Comparison of ENCODE assay signal across 22 cellular contexts in genomic region chr18:24273596-24273995, GRCh38.
DNase-seq lines count a peak whose midpoint lies in the region; ATAC-seq, FAIRE-seq and TF ChIP-seq lines count a peak whose summit lies in the region.
"Had no signal": no experiment of that assay in that cellular context is flagged by ENCODE, and none has a peak within 500 bp of the region (broad histone marks: within the 10 kb centered on the region; RNA-seq: fewer than 3 reads in every experiment).

No MANE protein-coding gene starts in this region.

- POLR2A ChIA-PET in HCT116 (lab: Charles Lee) (no interaction called here), T-cell (lab: Charles Lee) (no interaction called here)

- H3K36me3 ChIP-seq in HCT116 (ENCODE audit: control insufficient read depth in 1 of 2, insufficient read depth in 2 of 2, low read length in 2 of 2) (no peaks in the 10 kb centered on the region), osteoblast (ENCODE audit: insufficient read depth, low read length) (no peaks in the 10 kb centered on the region), ovary (no peaks in the 10 kb centered on the region)
- H3K36me3 ChIP-seq: cardiac muscle cell, SJCRH30 had no signal

- H3K79me2 ChIP-seq in HCT116 (ENCODE audit: insufficient read depth, low read length) (peaks cover 26% of the 10 kb centered on the region), osteoblast (ENCODE audit: insufficient read depth, low read length) (peaks cover 7% of the 10 kb centered on the region)

- TF ChIP-seq RAD21 in HCT116 (IDR thresholded peaks at IDR 0.05; ENCODE audit: low read depth): no peak

- RAD21 ChIA-PET in HCT116 (lab: Charles Lee; ENCODE audit: low non-redundant PET in 1 of 2, low total read pairs in 2 of 2, uncharacterized antibody in 2 of 2, unreplicated experiment in 2 of 2): no interaction called here

- H3K4me2 ChIP-seq in HCT116 (ENCODE audit: low read length) (peak overlapping the region; percentile 97), osteoblast (ENCODE audit: insufficient read depth, low read length) (no peak overlapping the region)

- no peak for TF ChIP-seq CTCF in HCT116 (IDR thresholded peaks at IDR 0.05 in 2 of 3, conservative IDR thresholded peaks at IDR 0.05 in 1 of 3; ENCODE audit: borderline replicate concordance in 1 of 3, insufficient read depth in 1 of 3, low read depth in 2 of 3, low read length in 2 of 3)
- no peak for TF ChIP-seq CTCF in osteoblast (IDR thresholded peaks at IDR 0.05; ENCODE audit: extremely low read depth, low read depth, low read length)
- no peak for TF ChIP-seq CTCF in ovary (IDR thresholded peaks at IDR 0.05)

- no TSS peak for BruUV-seq in HCT116 (replicated peaks; lab: Mats Ljungman, UMichigan)

- intact Hi-C loops in HCT116 (cut with micrococcal nuclease): loop anchor here (5.0 kb wide), 2 partner anchors 61 to 96 kb away; no protein-coding TSS in a partner anchor
- intact Hi-C loops in dendritic cell treated with granulocyte-macrophage colony-stimulating factor and Interleukin-4, amounts not matched to agents 40 ng/mL and 50 ng/mL, for 4 days (cut with micrococcal nuclease): no loop called here
- intact Hi-C loops in ovary (cut with DNase I): no loop called here

- H3K9me3 ChIP-seq in HCT116 (ENCODE audit: control insufficient read depth in 1 of 2, insufficient read depth in 1 of 2, low read depth in 1 of 2, low read length in 2 of 2): no peaks in the 10 kb centered on the region
- H3K9me3 ChIP-seq in osteoblast (ENCODE audit: low read depth, low read length): no peaks in the 10 kb centered on the region
- H3K9me3 ChIP-seq in ovary: no peaks in the 10 kb centered on the region
- H3K9me3 ChIP-seq: SJCRH30 had no signal

- 89 to 93% (median 92%) methylated on average over 2 of the region's 2 CpGs for WGBS in ovary, 3 donors

- no peak overlapping the region for H3K9ac ChIP-seq in HCT116 (ENCODE audit: low read length)

- H2AFZ ChIP-seq in HCT116 (ENCODE audit: low read depth, low read length, poor library complexity, severe bottlenecking) (no peak overlapping the region), osteoblast (ENCODE audit: low read length) (no peak overlapping the region)

- no peaks in the 10 kb centered on the region for H3K9me2 ChIP-seq in HCT116 (ENCODE audit: insufficient read depth)

- no peak overlapping the region for H3K27ac ChIP-seq in HCT116 (ENCODE audit: low read depth, low read length)
- H3K27ac ChIP-seq in osteoblast (ENCODE audit: low read depth, low read length): no peak overlapping the region
- no peak overlapping the region for H3K27ac ChIP-seq in ovary
- H3K27ac ChIP-seq: cardiac muscle cell, SJCRH30 had no signal

- H3K9me3 Mint-ChIP-seq in dendritic cell treated with granulocyte-macrophage colony-stimulating factor and Interleukin-4, amounts not matched to agents 40 ng/mL and 50 ng/mL, for 4 days: no peaks in the 10 kb centered on the region
- H3K9me3 Mint-ChIP-seq in T-cell: peaks cover 0 to 5% (median 0%) of the 10 kb centered on the region in 3 donors
- H3K9me3 Mint-ChIP-seq: activated naive CD8-positive, alpha-beta T cell treated with anti-CD3 and anti-CD28 coated beads for 36 hours had no signal

- TF ChIP-seq EP300 in ovary (IDR thresholded peaks at IDR 0.05): no peak

- DNase-seq in HCT116 (ENCODE audit: low read depth, low spot score): no peak
- peak; percentile 70 for DNase-seq in OCI-M1 (lab: John Stamatoyannopoulos, UW)
- peak; percentile 65 for DNase-seq in osteoblast (ENCODE audit: insufficient read length, low spot score, missing footprints)
- no peak for DNase-seq in ovary
- no peak for DNase-seq in urothelium cell line (ENCODE audit: low spot score)
- DNase-seq in T-cell: no peak
- DNase-seq: activated naive CD8-positive, alpha-beta T cell treated with anti-CD3 and anti-CD28 coated beads for 36 hours; activated T-cell treated with anti-CD3 and anti-CD28 coated beads, Interleukin-2, amount 50 U/mL, for 1 hour; hypothalamus; kidney glomerular epithelial cell; midbrain; NCI-H1417 treated with DMSO at 0.1 percent for 48 hours; NCI-H2227 treated with DMSO at 0.1 percent for 48 hours; SJCRH30; substantia nigra had no signal

- ATAC-seq in HCT116: no peak
- no peak for ATAC-seq in GM18907 (IDR thresholded peaks at IDR 0.05; ENCODE audit: unreplicated experiment)
- ATAC-seq in T-cell (replicated peaks in 1 of 4): no peak
- ATAC-seq: sciatic nerve had no signal

- H3K27ac Mint-ChIP-seq in dendritic cell treated with granulocyte-macrophage colony-stimulating factor and Interleukin-4, amounts not matched to agents 40 ng/mL and 50 ng/mL, for 4 days: peak overlapping the region; percentile 94
- no peak overlapping the region for H3K27ac Mint-ChIP-seq in T-cell
- H3K27ac Mint-ChIP-seq: activated naive CD8-positive, alpha-beta T cell treated with anti-CD3 and anti-CD28 coated beads for 36 hours; B cell had no signal

- no peak overlapping the region for H3K4me3 ChIP-seq in HCT116 (replicated peaks in 1 of 2; ENCODE audit: low read depth in 1 of 2, low read length in 2 of 2)
- H3K4me3 ChIP-seq in osteoblast (ENCODE audit: insufficient read depth, low read length): no peak overlapping the region
- no peak overlapping the region for H3K4me3 ChIP-seq in ovary
- H3K4me3 ChIP-seq: cardiac muscle cell, SJCRH30 had no signal

- CTCF ChIA-PET in HCT116 (lab: Charles Lee) (interaction anchor here (0.6 kb wide), 1 partner anchor 96 kb away, joined by 3 read pairs; no protein-coding TSS in a partner anchor), T-cell (lab: Charles Lee) (no interaction called here)

- no peak for FAIRE-seq in urothelium cell line (lab: Jason Lieb, UNC)
- FAIRE-seq: D721Med had no signal

- H3K4me1 ChIP-seq in HCT116 (ENCODE audit: control insufficient read depth in 1 of 2, insufficient read depth in 2 of 2, low read length in 2 of 2): peaks cover 29 to 47% of the 10 kb centered on the region in 2 experiments; a peak in 3 of 4 replicates
- peaks cover 19% of the 10 kb centered on the region for H3K4me1 ChIP-seq in osteoblast (ENCODE audit: insufficient read depth, low read length)
- peaks cover 1% of the 10 kb centered on the region for H3K4me1 ChIP-seq in ovary (ENCODE audit: insufficient read depth)
- H3K4me1 ChIP-seq: SJCRH30 had no signal

- TF ChIP-seq POLR2A in HCT116 (IDR thresholded peaks at IDR 0.05; ENCODE audit: borderline replicate concordance, extremely low read depth, insufficient read depth, insufficient read length) (no peak), ovary (IDR thresholded peaks at IDR 0.05) (no peak)

- H3K27me3 Mint-ChIP-seq in dendritic cell treated with granulocyte-macrophage colony-stimulating factor and Interleukin-4, amounts not matched to agents 40 ng/mL and 50 ng/mL, for 4 days: peaks cover 14% of the 10 kb centered on the region
- peaks cover 29 to 49% of the 10 kb centered on the region in 2 donors for H3K27me3 Mint-ChIP-seq in T-cell

- H3K4me3 Mint-ChIP-seq in dendritic cell treated with granulocyte-macrophage colony-stimulating factor and Interleukin-4, amounts not matched to agents 40 ng/mL and 50 ng/mL, for 4 days: no peak overlapping the region
- H3K4me3 Mint-ChIP-seq in T-cell: no peak overlapping the region
- H3K4me3 Mint-ChIP-seq: activated naive CD8-positive, alpha-beta T cell treated with anti-CD3 and anti-CD28 coated beads for 36 hours; B cell had no signal

- H3K4me1 Mint-ChIP-seq in dendritic cell treated with granulocyte-macrophage colony-stimulating factor and Interleukin-4, amounts not matched to agents 40 ng/mL and 50 ng/mL, for 4 days (ENCODE audit: low read depth): peaks cover 40% of the 10 kb centered on the region
- peaks cover 0 to 8% (median 6%) of the 10 kb centered on the region in 3 donors for H3K4me1 Mint-ChIP-seq in T-cell

- peaks cover 17% of the 10 kb centered on the region for H3K36me3 Mint-ChIP-seq in dendritic cell treated with granulocyte-macrophage colony-stimulating factor and Interleukin-4, amounts not matched to agents 40 ng/mL and 50 ng/mL, for 4 days (ENCODE audit: low read depth)
- peaks cover 5% of the 10 kb centered on the region for H3K36me3 Mint-ChIP-seq in T-cell
- H3K36me3 Mint-ChIP-seq: activated naive CD8-positive, alpha-beta T cell treated with anti-CD3 and anti-CD28 coated beads for 36 hours; IgD-negative memory B cell had no signal

- no peaks in the 10 kb centered on the region for H3K27me3 ChIP-seq in HCT116 (ENCODE audit: insufficient read depth, low read length)
- no peaks in the 10 kb centered on the region for H3K27me3 ChIP-seq in osteoblast (ENCODE audit: insufficient read depth, low read length)
- H3K27me3 ChIP-seq in ovary: no peaks in the 10 kb centered on the region
- H3K27me3 ChIP-seq: cardiac muscle cell, SJCRH30 had no signal

- H4K20me1 ChIP-seq in HCT116 (ENCODE audit: insufficient read depth): no peaks in the 10 kb centered on the region
- no peaks in the 10 kb centered on the region for H4K20me1 ChIP-seq in osteoblast (ENCODE audit: insufficient read depth, low read length)

TF ChIP-seq in HCT116, 20 proteins besides CTCF, POLR2A, EP300 and RAD21 (continues in another document):
- TF ChIP-seq EZH2phosphoT487 (IDR thresholded peaks at IDR 0.05; ENCODE audit: borderline replicate concordance) (no peak), CBX3 (IDR thresholded peaks at IDR 0.05; ENCODE audit: low read depth) (no peak), CEBPB (IDR thresholded peaks at IDR 0.05; ENCODE audit: low read depth) (no peak), FOSL1 (IDR thresholded peaks at IDR 0.05; ENCODE audit: low read depth) (no peak), TCF7L2 (IDR thresholded peaks at IDR 0.05; ENCODE audit: borderline replicate concordance, extremely low read depth, insufficient read depth, insufficient read length) (no peak), SIN3A (IDR thresholded peaks at IDR 0.05; ENCODE audit: low read depth) (no peak), ZNF274 (IDR thresholded peaks at IDR 0.05; ENCODE audit: low read depth, low read length) (no peak), ELF1 (IDR thresholded peaks at IDR 0.05; ENCODE audit: borderline replicate concordance, low read depth) (no peak)

Comparison
In these comparisons a context has a peak if more than half of its experiments do, and no peak if none do; other contexts are left out.
1. DNase-seq: peak in OCI-M1 (single experiment) and osteoblast (single experiment); none in HCT116 (single experiment), ovary (0 of 5), urothelium cell line (single experiment) and T-cell (0 of 34).